Comparison of ENCODE assay signal across 7 cellular contexts in the genomic region with DNA sequence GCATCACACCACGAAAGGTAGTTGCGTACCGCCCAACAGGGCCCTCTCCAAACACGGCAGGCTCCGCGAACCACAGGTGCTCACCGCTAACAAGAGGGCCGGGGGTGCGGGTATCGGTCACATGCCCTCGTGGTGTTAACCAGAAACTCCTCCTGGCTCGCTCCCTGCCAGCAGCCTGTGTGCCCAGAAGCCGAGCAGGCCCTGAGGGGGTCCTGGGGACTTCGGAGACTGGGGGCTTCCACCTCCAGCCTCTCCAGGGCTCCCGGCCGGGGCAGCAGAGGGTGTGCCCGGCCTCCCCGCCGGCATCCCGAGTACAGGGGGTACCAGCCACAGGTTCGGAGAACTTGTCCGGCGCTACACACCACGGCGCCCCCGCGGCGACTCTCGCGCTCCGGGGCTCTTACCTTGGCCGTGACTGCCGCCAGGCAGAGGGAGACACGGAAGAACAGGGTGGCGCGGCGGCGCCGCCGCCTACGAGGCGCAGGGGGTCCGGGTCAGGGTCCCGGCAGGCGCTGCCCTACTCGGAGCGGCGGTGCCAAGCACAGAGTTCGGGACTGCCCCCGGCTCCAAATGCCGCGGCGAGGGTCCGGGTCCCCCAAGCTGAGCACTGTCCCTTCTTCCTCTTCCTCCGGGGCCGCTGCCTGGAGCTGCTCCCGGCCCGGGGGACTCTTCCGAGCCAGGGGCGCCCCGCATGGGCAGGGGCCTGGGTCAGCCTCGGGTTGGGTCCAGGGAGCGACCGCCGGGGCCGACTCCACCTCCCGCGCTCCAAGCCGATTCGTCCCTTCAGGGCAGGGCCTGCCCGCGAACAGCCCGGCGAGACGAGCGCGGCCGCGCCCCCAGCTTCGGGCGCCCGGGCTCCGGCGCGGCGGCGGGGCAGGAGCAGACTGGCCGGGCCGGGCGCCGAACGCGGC. TPM values are rescaled to one million over a fixed set of nuclear protein-coding genes. Genes with fewer than 3 reads are reported as not detected.
A peak's percentile ranks its signal among the peaks of the same experiment; 100 is the strongest.
DNase-seq lines count a peak whose midpoint lies in the region; ATAC-seq and TF ChIP-seq lines count a peak whose summit lies in the region.

A gene (minus strand): TSS at position 886 of the 911 bp plus-strand sequence.

- peak within 1 kb of the TSS; percentile 89 to 92 for H3K18ac ChIP-seq in mesenchymal stem cell (ENCODE audit: low read depth in 1 of 2, low read length in 2 of 2)

- H4K91ac ChIP-seq in mesenchymal stem cell (ENCODE audit: low read length): peak within 1 kb of the TSS; percentile 27

- H3K27ac ChIP-seq in RWPE1: peak within 1 kb of the TSS; percentile 62
- H3K27ac ChIP-seq in mesenchymal stem cell (ENCODE audit: low read length, poor library complexity, severe bottlenecking): peak within 1 kb of the TSS; percentile 1
- H3K27ac ChIP-seq in testis: peak within 1 kb of the TSS; percentile 75 to 85

- peak within 1 kb of the TSS; percentile 78 for H2AFZ ChIP-seq in mesenchymal stem cell (ENCODE audit: low read depth, low read length)

- peak within 1 kb of the TSS; percentile 8 to 66 for H2BK12ac ChIP-seq in mesenchymal stem cell (ENCODE audit: low read length in 2 of 2)

- no peaks in the 10 kb centered on the region for H3K36me3 Mint-ChIP-seq in effector memory CD8-positive, alpha-beta T cell (ENCODE audit: insufficient read depth)

- no peak within 1 kb of the TSS for H2BK5ac ChIP-seq in mesenchymal stem cell (ENCODE audit: low read depth, low read length, poor library complexity, severe bottlenecking)

- H2BK15ac ChIP-seq in mesenchymal stem cell (ENCODE audit: low read depth, poor library complexity, severe bottlenecking): peak within 1 kb of the TSS; percentile 52

- no peak for TF ChIP-seq POLR2A in testis (IDR thresholded peaks at IDR 0.05)

- H3K4me1 Mint-ChIP-seq in effector memory CD8-positive, alpha-beta T cell (ENCODE audit: low read depth in 2 of 2): peaks cover 0 to 9% of the 10 kb centered on the region in 2 donors

- peak within 1 kb of the TSS; percentile 85 for H2BK120ac ChIP-seq in mesenchymal stem cell (ENCODE audit: low read depth, low read length)

- H3K4me3 ChIP-seq in mesenchymal stem cell (ENCODE audit: insufficient read depth in 1 of 2, low read depth in 1 of 2, low read length in 2 of 2) (peak within 1 kb of the TSS; percentile 65 to 86), testis (peak within 1 kb of the TSS; percentile 61 to 81)

- peak within 1 kb of the TSS; percentile 54 for H4K8ac ChIP-seq in mesenchymal stem cell (ENCODE audit: low read length)

- intact Hi-C loops in testis (cut with DNase I; ENCODE audit: low total_unique reads): no loop called here

- peak within 1 kb of the TSS; percentile 9 to 86 for H3K14ac ChIP-seq in mesenchymal stem cell (ENCODE audit: low read length in 2 of 2)

- TF ChIP-seq CTCF in GM13976 (IDR thresholded peaks at IDR 0.05; ENCODE audit: borderline replicate concordance, control extremely low read depth, extremely low read depth, insufficient read depth, missing control alignments) (no peak), RWPE1 (conservative IDR thresholded peaks at IDR 0.05; ENCODE audit: low read depth) (no peak), testis (IDR thresholded peaks at IDR 0.05) (no peak)

- H3K27me3 Mint-ChIP-seq in effector memory CD8-positive, alpha-beta T cell: peaks cover 55 to 81% of the 10 kb centered on the region in 2 donors

- H3K4me1 ChIP-seq in mesenchymal stem cell (ENCODE audit: control insufficient read depth, insufficient read depth, low read depth, low read length) (peaks cover 20% of the 10 kb centered on the region), testis (peaks cover 8% of the 10 kb centered on the region)

- H2AK5ac ChIP-seq in mesenchymal stem cell (ENCODE audit: low read length, severe bottlenecking): no peak within 1 kb of the TSS

- peaks cover 16% of the 10 kb centered on the region for H3K79me1 ChIP-seq in mesenchymal stem cell (replicated peaks; ENCODE audit: low read length, poor library complexity, severe bottlenecking)

- CTCF ChIA-PET in RWPE1 (lab: Yijun Ruan, JAX): no interaction called here

- peak within 1 kb of the TSS; percentile 49 to 69 for H3K4me3 Mint-ChIP-seq in effector memory CD8-positive, alpha-beta T cell

- DNase-seq in GM13976 (ENCODE audit: low spot score) (peak; percentile 54), RWPE1 (ENCODE audit: low spot score) (no peak), mesenchymal stem cell (peak; percentile 40), testis (peak; percentile 43), NCI-H774 (lab: John Stamatoyannopoulos, UW) (no peak)
- DNase-seq in effector memory CD8-positive, alpha-beta T cell: no peak

- H3K9ac ChIP-seq in mesenchymal stem cell (ENCODE audit: low read length): peak within 1 kb of the TSS; percentile 84

- H3K27ac Mint-ChIP-seq in effector memory CD8-positive, alpha-beta T cell: no peak within 1 kb of the TSS

- peak within 1 kb of the TSS; percentile 71 to 75 for H3K4ac ChIP-seq in mesenchymal stem cell (ENCODE audit: low read depth in 1 of 2, low read length in 2 of 2)

- H3K9me3 ChIP-seq in mesenchymal stem cell (ENCODE audit: control insufficient read depth, low read length) (no peaks in the 10 kb centered on the region), testis (no peaks in the 10 kb centered on the region)

- H3K36me3 ChIP-seq in mesenchymal stem cell (ENCODE audit: control insufficient read depth in 1 of 2, insufficient read depth in 2 of 2, low read depth in 1 of 2, low read length in 2 of 2) (no peaks in the 10 kb centered on the region), testis (ENCODE audit: low read depth, missing control alignments) (no peaks in the 10 kb centered on the region)

- H3K27me3 ChIP-seq in mesenchymal stem cell (ENCODE audit: control insufficient read depth in 1 of 2, insufficient read depth in 1 of 2, low read length in 2 of 2) (peaks cover 0 to 41% of the 10 kb centered on the region in 2 experiments), testis (no peaks in the 10 kb centered on the region)

- H3K4me2 ChIP-seq in mesenchymal stem cell (ENCODE audit: low read length, poor library complexity, severe bottlenecking): peak within 1 kb of the TSS; percentile 100

- WGBS in mesenchymal stem cell: under 1% methylated on average over 57 of the region's 93 CpGs
- WGBS in testis, 2 donors: 0% methylated on average over 44 of the region's 93 CpGs; no CpG with 5 or more reads in 1 of the 2 donors

- POLR2A ChIA-PET in RWPE1 (lab: Yijun Ruan, JAX; ENCODE audit: low non-redundant PET): no interaction called here

- peak; percentile 13 for ATAC-seq in HG02678 (IDR thresholded peaks at IDR 0.05; ENCODE audit: unreplicated experiment)
- peak; percentile 6 for ATAC-seq in effector memory CD8-positive, alpha-beta T cell (replicated peaks)

- no peaks in the 10 kb centered on the region for H3K9me3 Mint-ChIP-seq in effector memory CD8-positive, alpha-beta T cell

- H3K23ac ChIP-seq in mesenchymal stem cell (ENCODE audit: low read length in 2 of 2): peak within 1 kb of the TSS in 1 of 2 experiments; percentile 83

- in situ Hi-C loops in GM13976 (cut with MboI; ENCODE audit: low sequenced_read_pairs, unreplicated experiment): loop anchor here (5.0 to 10.0 kb wide), 5 partner anchors 135 to 615 kb away; no protein-coding TSS in a partner anchor

RNA-seq across cellular contexts. Expression of the gene that starts here (rescaled TPM):
- 19.1 TPM for polyA plus RNA-seq in mesenchymal stem cell (2013, experiment 1 of 2)
- polyA plus RNA-seq in mesenchymal stem cell (2013, experiment 2 of 2): 18.2 TPM
- total RNA-seq in testis: 10 to 100 TPM; 19.5 to 27.3 TPM
- 21.8 TPM for polyA plus RNA-seq in testis (ENCODE audit: insufficient read depth, low read depth, low replicate concordance)

Comparison
In these comparisons a context has a peak if more than half of its experiments do, and no peak if none do; other contexts are left out.
1. DNase-seq: peak in GM13976 (single experiment), mesenchymal stem cell (single experiment) and testis (single experiment); none in RWPE1 (single experiment), effector memory CD8-positive, alpha-beta T cell (0 of 3) and NCI-H774 (single experiment).
2. H3K27ac ChIP-seq: peak in every context shown above with its lines; median percentile 80 in testis; 62 in RWPE1; 1 in mesenchymal stem cell.